In genomic region chr5:170524576-170524975, GRCh38 we compare ENCODE assay signal across 26 cellular contexts. TPM values are rescaled to one million over a fixed set of nuclear protein-coding genes. Genes with fewer than 3 reads are reported as not detected.
"Had no signal": no experiment of that assay in that cellular context is flagged by ENCODE, and none has a peak within 500 bp of the region (broad histone marks: within the 10 kb centered on the region; RNA-seq: fewer than 3 reads in every experiment).

No MANE protein-coding gene starts in this region.

- H3K9me3 ChIP-seq: colonic mucosa, esophagus squamous epithelium, gastrocnemius medialis, left lung, lower lobe of right lung had no signal

- H3K27me3 ChIP-seq: colonic mucosa, gastrocnemius medialis had no signal

- H3K4me3 ChIP-seq: colonic mucosa, esophagus squamous epithelium, gastrocnemius medialis, heart right ventricle, left lung, lower lobe of right lung had no signal

- FAIRE-seq: endometrium, islet of Langerhans had no signal

- H3K27ac ChIP-seq: colonic mucosa, epithelial cell of prostate, esophagus squamous epithelium, gastrocnemius medialis, heart right ventricle, left lung, lower lobe of right lung had no signal

- H3K4me1 ChIP-seq: colonic mucosa, left lung, lower lobe of right lung had no signal

- H3K36me3 ChIP-seq: colonic mucosa, esophagus squamous epithelium, gastrocnemius medialis, heart right ventricle, left lung, lower lobe of right lung had no signal

- H3K4me3 Mint-ChIP-seq: dendritic cell treated with granulocyte-macrophage colony-stimulating factor and Interleukin-4, amounts not matched to agents 40 ng/mL and 50 ng/mL, for 4 days; effector memory CD8-positive, alpha-beta T cell; endodermal cell had no signal

- H3K9me3 Mint-ChIP-seq: dendritic cell treated with granulocyte-macrophage colony-stimulating factor and Interleukin-4, amounts not matched to agents 40 ng/mL and 50 ng/mL, for 4 days; endodermal cell had no signal

- DNase-seq: colonic mucosa; cortex of kidney; effector CD8-positive, alpha-beta T cell; effector memory CD8-positive, alpha-beta T cell; erythroblast; esophagus squamous epithelium; foreskin fibroblast; foreskin melanocyte; gastrocnemius medialis; glutamatergic neuron; heart right ventricle; hippocampal formation; left cardiac atrium; left lung; left ventricle myocardium superior; lower lobe of right lung; mesendoderm; midbrain had no signal

- H3K27ac Mint-ChIP-seq: dendritic cell treated with granulocyte-macrophage colony-stimulating factor and Interleukin-4, amounts not matched to agents 40 ng/mL and 50 ng/mL, for 4 days; effector memory CD8-positive, alpha-beta T cell; endodermal cell had no signal

- ATAC-seq: effector memory CD8-positive, alpha-beta T cell; esophagus mucosa; gastrocnemius medialis; left cardiac atrium; left lung; lower lobe of right lung had no signal

RNA-seq across cellular contexts. Expression of gene KCNIP1, which starts 20.8 kb away (rescaled TPM):
- total RNA-seq: endodermal cell, esophagus mucosa, esophagus squamous epithelium, gastrocnemius medialis, left cardiac atrium, lower leg skin, mononuclear cell had no signal
